10 cellular contexts compared by ENCODE assay signal in genomic region chr13:49220856-49221614, GRCh38. TPM values are rescaled to one million over a fixed set of nuclear protein-coding genes. Genes with fewer than 3 reads are reported as not detected.
DNase-seq lines count a peak whose midpoint lies in the region; ATAC-seq and TF ChIP-seq lines count a peak whose summit lies in the region.
"Had no signal": no experiment of that assay in that cellular context is flagged by ENCODE, and none has a peak within 500 bp of the region (broad histone marks: within the 10 kb centered on the region; RNA-seq: fewer than 3 reads in every experiment).

No MANE protein-coding gene starts in this region.

- H3K36me3 ChIP-seq in GM23338 (ENCODE audit: insufficient read depth), result no peaks in the 10 kb centered on the region
- no peaks in the 10 kb centered on the region for H3K36me3 ChIP-seq in OCI-LY7 (ENCODE audit: insufficient read depth, low read length)

- peak overlapping the region; percentile 93 for H2AFZ ChIP-seq in GM23338
- no peak overlapping the region for H2AFZ ChIP-seq in OCI-LY7 (ENCODE audit: low read length)

- H3K9me2 ChIP-seq in GM23338 (ENCODE audit: insufficient read depth) (no peaks in the 10 kb centered on the region), OCI-LY7 (ENCODE audit: insufficient read depth, low read length) (no peaks in the 10 kb centered on the region)

- peaks cover 73% of the 10 kb centered on the region for H3K27me3 ChIP-seq in AG04450 (ENCODE audit: control insufficient read depth, insufficient read depth, low read length)
- peaks cover 91% of the 10 kb centered on the region for H3K27me3 ChIP-seq in GM23338 (ENCODE audit: insufficient read depth)

- TF ChIP-seq CTCF in AG04450 (IDR thresholded peaks at IDR 0.05; ENCODE audit: low read depth, low read length), result no peak
- no peak for TF ChIP-seq CTCF in GM23338 (conservative IDR thresholded peaks at IDR 0.05; ENCODE audit: low read depth in 2 of 2)
- TF ChIP-seq CTCF in choroid plexus epithelial cell (conservative IDR thresholded peaks at IDR 0.05; ENCODE audit: low read depth, low read length), result no peak
- TF ChIP-seq CTCF in OCI-LY7 (conservative IDR thresholded peaks at IDR 0.05; ENCODE audit: low read length), result no peak

- intact Hi-C loops in OCI-LY7 (cut with micrococcal nuclease; ENCODE audit: unreplicated experiment), result no loop called here

- no peak overlapping the region for H3K27ac Mint-ChIP-seq in GM23338
- peak overlapping the region in 2 of 10 donors; percentile 50 to 70 for H3K27ac Mint-ChIP-seq in naive thymus-derived CD8-positive, alpha-beta T cell

- BruUV-seq in OCI-LY7 (replicated peaks; lab: Mats Ljungman, UMichigan), result no TSS peak

- H3K4me2 ChIP-seq in GM23338, result peak overlapping the region; percentile 88
- no peak overlapping the region for H3K4me2 ChIP-seq in OCI-LY7 (ENCODE audit: low read length)

- POLR2A ChIA-PET in AG04450 (lab: Yijun Ruan, JAX) (no interaction called here), OCI-LY7 (lab: Charles Lee) (no interaction called here)
- POLR2A ChIA-PET in naive thymus-derived CD8-positive, alpha-beta T cell (lab: Charles Lee), result interaction anchor here (0.7 to 1.0 kb wide), 2 partner anchors 26 to 771 kb away, joined by 3 read pairs; no protein-coding TSS in a partner anchor

- H3K36me3 Mint-ChIP-seq in GM23338 (ENCODE audit: low read depth), result no peaks in the 10 kb centered on the region; the same call in 2 of the 3 replicates
- H3K36me3 Mint-ChIP-seq in naive thymus-derived CD8-positive, alpha-beta T cell, result peaks cover 0 to 12% (median 2%) of the 10 kb centered on the region in 3 donors

- peaks cover 7% of the 10 kb centered on the region for H3F3A ChIP-seq in GM23338 (replicated peaks; ENCODE audit: low read depth)

- H4K20me1 ChIP-seq in GM23338 (replicated peaks; ENCODE audit: insufficient read depth) (no peaks in the 10 kb centered on the region), OCI-LY7 (ENCODE audit: insufficient read depth, low read length) (no peaks in the 10 kb centered on the region)

- H3K9me3 Mint-ChIP-seq in GM23338, result peaks cover 9% of the 10 kb centered on the region; the same call in 2 of the 3 replicates
- peaks cover 0 to 2% (median 0%) of the 10 kb centered on the region in 9 donors for H3K9me3 Mint-ChIP-seq in naive thymus-derived CD8-positive, alpha-beta T cell

- H3K9me3 ChIP-seq in AG04450 (ENCODE audit: control insufficient read depth, insufficient read depth, low read length), result peaks cover 4% of the 10 kb centered on the region; the same call in 1 of the 2 replicates
- no peaks in the 10 kb centered on the region for H3K9me3 ChIP-seq in OCI-LY7 (ENCODE audit: low read length)

- ATAC-seq in GM23338 (peak; percentile 18), GM19395 (IDR thresholded peaks at IDR 0.05; ENCODE audit: unreplicated experiment) (no peak)
- ATAC-seq in naive thymus-derived CD8-positive, alpha-beta T cell, result peak in 1 of 2 donors; percentile 13

- peak overlapping the region; percentile 67 for H3K4me3 Mint-ChIP-seq in GM23338
- peak overlapping the region; percentile 56 to 80 (median 69) for H3K4me3 Mint-ChIP-seq in naive thymus-derived CD8-positive, alpha-beta T cell

- no peaks in the 10 kb centered on the region for H3K79me2 ChIP-seq in GM23338 (replicated peaks; ENCODE audit: insufficient read depth)
- H3K79me2 ChIP-seq in OCI-LY7 (ENCODE audit: insufficient read depth, low read depth, low read length), result no peaks in the 10 kb centered on the region

- peak overlapping the region; percentile 22; the same call in 1 of the 2 replicates for H3K4me3 ChIP-seq in AG04450 (ENCODE audit: low read depth, low read length)
- H3K4me3 ChIP-seq in GM23338, result peak overlapping the region; percentile 57
- H3K4me3 ChIP-seq in choroid plexus epithelial cell (ENCODE audit: low read depth, low read length), result peak overlapping the region; percentile 5
- H3K4me3 ChIP-seq in OCI-LY7 (ENCODE audit: low read depth, low read length, poor library complexity, severe bottlenecking), result no peak overlapping the region

- no peak for DNase-seq in AG04450 (ENCODE audit: low read depth, low spot score)
- DNase-seq in GM23338 (ENCODE audit: low spot score), result peak; percentile 57
- peak; percentile 18 for DNase-seq in choroid plexus epithelial cell (ENCODE audit: low read depth)
- no peak for DNase-seq in naive thymus-derived CD8-positive, alpha-beta T cell
- DNase-seq in stimulated activated naive CD4-positive, alpha-beta T cell (lab: John Stamatoyannopoulos, UW), result no peak
- DNase-seq in OCI-LY7 (ENCODE audit: low spot score), result no peak
- DNase-seq in NCI-H524 treated with DMSO at 0.1 percent for 48 hours (lab: John Stamatoyannopoulos, UW), result no peak

- H3K4me1 ChIP-seq in GM23338 (ENCODE audit: insufficient read depth) (peaks cover 6% of the 10 kb centered on the region; the same call in 1 of the 2 replicates), OCI-LY7 (ENCODE audit: insufficient read depth, low read length, poor library complexity, severe bottlenecking) (no peaks in the 10 kb centered on the region)

- H3K4me1 Mint-ChIP-seq in GM23338, result peaks cover 26% of the 10 kb centered on the region
- peaks cover 4 to 19% (median 10%) of the 10 kb centered on the region in 4 donors for H3K4me1 Mint-ChIP-seq in naive thymus-derived CD8-positive, alpha-beta T cell

- H3K27ac ChIP-seq in AG04450 (ENCODE audit: low read depth, low read length), result no peak overlapping the region
- no peak overlapping the region for H3K27ac ChIP-seq in GM23338 (ENCODE audit: low read depth)
- H3K27ac ChIP-seq in OCI-LY7 (ENCODE audit: low read depth, low read length, poor library complexity, severe bottlenecking), result no peak overlapping the region
- H3K27ac ChIP-seq: SK-N-MC had no signal

- CTCF ChIA-PET in AG04450 (lab: Charles Lee) (interaction anchor here (0.6 to 1.3 kb wide), 3 partner anchors 17 to 60 kb away, joined by 3 to 6 read pairs (median 4); no protein-coding TSS in a partner anchor), OCI-LY7 (lab: Charles Lee; ENCODE audit: unreplicated experiment) (no interaction called here)

- peaks cover 72% of the 10 kb centered on the region for H3K27me3 Mint-ChIP-seq in GM23338 (ENCODE audit: insufficient read depth, low read depth, poor library complexity)
- H3K27me3 Mint-ChIP-seq in naive thymus-derived CD8-positive, alpha-beta T cell, result peaks cover 40 to 67% (median 57%) of the 10 kb centered on the region in 5 donors

TF ChIP-seq in GM23338, 12 proteins besides CTCF, POLR2A, EP300 and RAD21:
- TF ChIP-seq EZH2 (IDR thresholded peaks at IDR 0.05; ENCODE audit: low read depth, unreplicated experiment) (peak; percentile 61), ETS1 (IDR thresholded peaks at IDR 0.05) (no peak)

RNA-seq across cellular contexts. Expression of gene MLNR, which starts 0.9 kb away (rescaled TPM):
- polyA plus RNA-seq in AG04450 (2011; rRNA removed), result not detected in 2 replicates
- polyA minus RNA-seq in AG04450 (2011; rRNA and poly(A)+ RNA removed), result not detected in 2 replicates
- 0.17 and 0.54 TPM in 2 replicates for total RNA-seq in GM23338 (2014; rRNA removed; shearing (Covaris generic))
- polyA plus RNA-seq in GM23338 (2016; fragmentation: Nextera tagmentation; extraction: Ambion mirVana), result 0.17 TPM in 1 of 2 replicates, not detected in the other
- not detected for total RNA-seq in naive thymus-derived CD8-positive, alpha-beta T cell
- not detected for polyA plus RNA-seq in naive thymus-derived CD8-positive, alpha-beta T cell
- total RNA-seq in OCI-LY7 (2014; rRNA removed; shearing (Covaris generic)), result not detected in 2 replicates
- not detected in 2 replicates for total RNA-seq in OCI-LY7 (2022)
- total RNA-seq: epithelial cell of proximal tubule had no signal

RNA-seq across cellular contexts. Expression of gene CDADC1, which starts 26.7 kb away (rescaled TPM):
- polyA plus RNA-seq in AG04450 (2011; rRNA removed) (3.2 and 6.4 TPM in 2 replicates), GM23338 (2016; fragmentation: Nextera tagmentation; extraction: Ambion mirVana) (8.4 and 9.3 TPM in 2 replicates)
- polyA minus RNA-seq in AG04450 (2011; rRNA and poly(A)+ RNA removed), result 1.4 and 2.0 TPM in 2 replicates
- 1.3 and 3.1 TPM in 2 replicates for total RNA-seq in GM23338 (2014; rRNA removed; shearing (Covaris generic))
- 10 to 100 TPM; 13.0 to 13.3 TPM for total RNA-seq in naive thymus-derived CD8-positive, alpha-beta T cell
- polyA plus RNA-seq in naive thymus-derived CD8-positive, alpha-beta T cell, result 1 to 10 TPM; 7.8 to 8.9 (median 8.8) TPM
- total RNA-seq in OCI-LY7 (2014; rRNA removed; shearing (Covaris generic)), result 9.1 and 18.8 TPM in 2 replicates
- 10.3 and 12.5 TPM in 2 replicates for total RNA-seq in OCI-LY7 (2022)

Comparison
In these comparisons a context has a peak if more than half of its experiments do, and no peak if none do; other contexts are left out.
1. DNase-seq: peak in GM23338 (single experiment) and choroid plexus epithelial cell (single experiment); none in AG04450 (single experiment), naive thymus-derived CD8-positive, alpha-beta T cell (0 of 10), stimulated activated naive CD4-positive, alpha-beta T cell (0 of 6), OCI-LY7 (single experiment) and NCI-H524 treated with DMSO at 0.1 percent for 48 hours (single experiment).